Comparison of ENCODE assay signal across 8 cellular contexts in genomic region chr17:17236295-17237025, GRCh38. TPM values are rescaled to one million over a fixed set of nuclear protein-coding genes. Genes with fewer than 3 reads are reported as not detected.
A peak's percentile ranks its signal among the peaks of the same experiment; 100 is the strongest.
DNase-seq lines count a peak whose midpoint lies in the region; ATAC-seq, FAIRE-seq and TF ChIP-seq lines count a peak whose summit lies in the region.

No MANE protein-coding gene starts in this region.

- peak overlapping the region; percentile 98 for H3K4me3 ChIP-seq in OCI-LY1 (ENCODE audit: low read depth, low read length, poor library complexity, severe bottlenecking)
- peak overlapping the region; percentile 87 to 95 (median 91) for H3K4me3 ChIP-seq in HepG2 (replicated peaks in 1 of 3; ENCODE audit: insufficient read depth in 1 of 3, low read depth in 2 of 3, low read length in 3 of 3)

- H3K4me1 ChIP-seq in OCI-LY1 (ENCODE audit: insufficient read depth, low read length, severe bottlenecking) (peaks cover 26% of the 10 kb centered on the region), HepG2 (ENCODE audit: insufficient read depth, low read length) (peaks cover 54% of the 10 kb centered on the region)

- POLR2A ChIA-PET in HepG2 (lab: Yijun Ruan, JAX): interaction anchor here (0.7 to 2.8 kb wide), 8 partner anchors 17 to 204 kb away, joined by 3 to 12 read pairs (median 4); partner anchors contain the start of genes COPS3, MPRIP and PLD6

- H3K36me3 ChIP-seq in OCI-LY1 (ENCODE audit: insufficient read depth, low read length) (peaks cover 7% of the 10 kb centered on the region; the same call in 1 of the 2 replicates), HepG2 (replicated peaks in 1 of 2; ENCODE audit: control insufficient read depth in 1 of 2, insufficient read depth in 2 of 2, low read length in 2 of 2) (peaks cover 2 to 13% of the 10 kb centered on the region in 2 experiments)

- CTCF ChIA-PET in HepG2 (lab: Yijun Ruan, JAX; ENCODE audit: low intra/inter-chr PET ratio, low total read pairs): no interaction called here

- in situ Hi-C loops in HepG2 (cut with HindIII; ENCODE audit: extremely low pct_ligation_motif_present, low pct_unique_long_range_greater_than_20kb): no loop called here

- ATAC-seq in HG02588 (IDR thresholded peaks at IDR 0.05; ENCODE audit: unreplicated experiment): peak; percentile 11
- ATAC-seq in HepG2: peak; percentile 44

- no peak for TF ChIP-seq CTCF in OCI-LY1 (IDR thresholded peaks at IDR 0.05; ENCODE audit: low read length)
- no peak for TF ChIP-seq CTCF in HepG2 (CRISPR knock-in tag; IDR thresholded peaks at IDR 0.05)

- H4K20me1 ChIP-seq in OCI-LY1 (ENCODE audit: insufficient read depth, low read length) (no peaks in the 10 kb centered on the region), HepG2 (ENCODE audit: insufficient read depth, low read length) (no peaks in the 10 kb centered on the region)

- H3K9ac ChIP-seq in OCI-LY1 (ENCODE audit: low read length): peak overlapping the region; percentile 98
- peak overlapping the region; percentile 94 for H3K9ac ChIP-seq in HepG2 (ENCODE audit: insufficient read depth, low read depth, low read length)

- H3K27me3 ChIP-seq in OCI-LY1 (ENCODE audit: insufficient read depth, low read length): no peaks in the 10 kb centered on the region
- no peaks in the 10 kb centered on the region for H3K27me3 ChIP-seq in HepG2 (ENCODE audit: control insufficient read depth in 1 of 2, insufficient read depth in 2 of 2, low read length in 2 of 2)

- H3K27ac ChIP-seq in OCI-LY1 (ENCODE audit: low read depth, low read length, poor library complexity, severe bottlenecking): no peak overlapping the region
- peak overlapping the region; percentile 92 for H3K27ac ChIP-seq in HepG2 (ENCODE audit: extremely low read length, insufficient read depth, low read length)

- DNase-seq in GM03348 (ENCODE audit: low spot score) (peak; percentile 51), HepG2 (ENCODE audit: low spot score) (peak; percentile 50), superior temporal gyrus (ENCODE audit: extremely low spot score) (peak; percentile 45), mesenteric fat pad (ENCODE audit: low spot score) (no peak)
- DNase-seq in central memory CD4-positive, alpha-beta T cell: peak; percentile 2
- no peak for DNase-seq in stimulated activated CD4-positive, alpha-beta T cell treated with anti-CD3 and anti-CD28 coated beads, Interleukin-4, amount 100 ng/mL, for 1 hour

- TF ChIP-seq EP300 in HepG2 (IDR thresholded peaks at IDR 0.05; ENCODE audit: low read depth in 2 of 2, low read length in 2 of 2) (no peak), HepG2 (CRISPR knock-in tag; IDR thresholded peaks at IDR 0.05; ENCODE audit: borderline replicate concordance) (no peak)

- BruUV-seq in HepG2 (replicated peaks; lab: Mats Ljungman, UMichigan): TSS peak; percentile 88

- peak overlapping the region; percentile 100 for H3K4me2 ChIP-seq in OCI-LY1 (ENCODE audit: low read length)
- H3K4me2 ChIP-seq in HepG2 (ENCODE audit: low read depth, low read length): peak overlapping the region; percentile 88

- no peaks in the 10 kb centered on the region for H3K9me3 ChIP-seq in OCI-LY1 (ENCODE audit: low read length)
- H3K9me3 ChIP-seq in HepG2 (ENCODE audit: low read length): no peaks in the 10 kb centered on the region

- H2AFZ ChIP-seq in OCI-LY1 (ENCODE audit: low read length): no peak overlapping the region
- no peak overlapping the region for H2AFZ ChIP-seq in HepG2 (ENCODE audit: low read length)

- H3K79me2 ChIP-seq in OCI-LY1 (ENCODE audit: insufficient read depth, low read length) (peaks cover 18% of the 10 kb centered on the region; the same call in 1 of the 2 replicates), HepG2 (ENCODE audit: insufficient read depth, low read length) (peaks cover 28% of the 10 kb centered on the region)

- no peak; a peak in 1 of 4 replicates for TF ChIP-seq POLR2A in HepG2 (IDR thresholded peaks at IDR 0.05; ENCODE audit: insufficient read depth in 1 of 2, low read depth in 2 of 2, low read length in 2 of 2)

- no peaks in the 10 kb centered on the region for H3F3A ChIP-seq in OCI-LY1 (ENCODE audit: insufficient read depth, low read length)

- no peak for FAIRE-seq in HepG2 (lab: Jason Lieb, UNC)

- 0% methylated on average over 9 of the region's 31 CpGs for WGBS in HepG2 (ENCODE audit: low lambda C conversion rate)

- intact Hi-C loops in HepG2 (cut with micrococcal nuclease; ENCODE audit: unreplicated experiment): no loop called here

- no peaks in the 10 kb centered on the region for H3K9me2 ChIP-seq in OCI-LY1 (ENCODE audit: low read depth, low read length)

- TF ChIP-seq RAD21 in HepG2 (CRISPR knock-in tag; IDR thresholded peaks at IDR 0.05): no peak

RNA-seq across cellular contexts. Expression of gene FLCN, which starts 0.5 kb away (rescaled TPM):
- total RNA-seq in HepG2 (2016; rRNA removed; fragmentation: Illumina TruSeq; extraction: Trizol) (21.8 and 24.9 TPM in 2 replicates), mesenteric fat pad (40.0 TPM)
- total RNA-seq in HepG2 (2016; cell fraction: cytosol; rRNA removed; fragmentation: Illumina TruSeq; extraction: Trizol; ENCODE audit: low read depth): 6.3 and 6.9 TPM in 2 replicates
- 21.4 and 25.3 TPM in 2 replicates for total RNA-seq in HepG2 (2016; cell fraction: insoluble cytoplasmic fraction; rRNA removed; fragmentation: Illumina TruSeq; extraction: Trizol)
- 12.0 and 12.3 TPM in 2 replicates for total RNA-seq in HepG2 (2016; cell fraction: membrane; rRNA removed; fragmentation: Illumina TruSeq; extraction: Trizol)
- 19.9 and 26.2 TPM in 2 replicates for total RNA-seq in HepG2 (2016; cell fraction: nucleus; rRNA removed; fragmentation: Illumina TruSeq; extraction: Trizol)
- 16.6 and 20.2 TPM in 2 replicates for polyA plus RNA-seq in HepG2 (2011; rRNA removed)
- polyA plus RNA-seq in HepG2 (2011; cell fraction: cytosol; rRNA removed): 9.1 and 11.6 TPM in 2 replicates
- 35.9 and 37.1 TPM in 2 replicates for polyA plus RNA-seq in HepG2 (2011; cell fraction: nucleus; rRNA removed)
- 13.4 and 13.9 TPM in 2 replicates for polyA plus RNA-seq in HepG2 (2012)
- 1.3 and 1.9 TPM in 2 replicates for polyA plus RNA-seq in HepG2 (2016; cell fraction: cytosol; fragmentation: Illumina TruSeq; extraction: Trizol; ENCODE audit: low read depth)
- 12.1 and 14.3 TPM in 2 replicates for polyA plus RNA-seq in HepG2 (2016; cell fraction: insoluble cytoplasmic fraction; fragmentation: Illumina TruSeq; extraction: Trizol; ENCODE audit: low read depth)
- polyA plus RNA-seq in HepG2 (2016; cell fraction: membrane; fragmentation: Illumina TruSeq; extraction: Trizol; ENCODE audit: low read depth): 3.4 TPM in 2 replicates
- polyA plus RNA-seq in HepG2 (2016; cell fraction: nucleus; fragmentation: Illumina TruSeq; extraction: Trizol; ENCODE audit: insufficient read depth, low read depth): 41.6 and 44.8 TPM in 2 replicates
- polyA minus RNA-seq in HepG2 (2011; rRNA and poly(A)+ RNA removed; ENCODE audit: low replicate concordance): 28.0 and 42.8 TPM in 2 replicates
- 9.6 and 9.9 TPM in 2 replicates for polyA minus RNA-seq in HepG2 (2011; cell fraction: cytosol; rRNA and poly(A)+ RNA removed)
- polyA minus RNA-seq in HepG2 (2011; cell fraction: nucleus; rRNA and poly(A)+ RNA removed): 25.4 and 26.4 TPM in 2 replicates

RNA-seq across cellular contexts. Expression of gene PLD6, which starts 30.3 kb away (rescaled TPM):
- total RNA-seq in HepG2 (2016; rRNA removed; fragmentation: Illumina TruSeq; extraction: Trizol): 6.4 and 11.4 TPM in 2 replicates
- total RNA-seq in HepG2 (2016; cell fraction: cytosol; rRNA removed; fragmentation: Illumina TruSeq; extraction: Trizol; ENCODE audit: low read depth): 3.0 and 3.5 TPM in 2 replicates
- total RNA-seq in HepG2 (2016; cell fraction: insoluble cytoplasmic fraction; rRNA removed; fragmentation: Illumina TruSeq; extraction: Trizol): 5.8 and 11.8 TPM in 2 replicates
- 9.3 and 9.7 TPM in 2 replicates for total RNA-seq in HepG2 (2016; cell fraction: membrane; rRNA removed; fragmentation: Illumina TruSeq; extraction: Trizol)
- 10.6 and 11.8 TPM in 2 replicates for total RNA-seq in HepG2 (2016; cell fraction: nucleus; rRNA removed; fragmentation: Illumina TruSeq; extraction: Trizol)
- polyA plus RNA-seq in HepG2 (2011; rRNA removed): 4.8 and 5.2 TPM in 2 replicates
- polyA plus RNA-seq in HepG2 (2011; cell fraction: cytosol; rRNA removed): 4.0 and 4.1 TPM in 2 replicates
- 3.9 and 4.4 TPM in 2 replicates for polyA plus RNA-seq in HepG2 (2011; cell fraction: nucleus; rRNA removed)
- polyA plus RNA-seq in HepG2 (2012): 4.5 and 5.6 TPM in 2 replicates
- polyA plus RNA-seq in HepG2 (2016; cell fraction: cytosol; fragmentation: Illumina TruSeq; extraction: Trizol; ENCODE audit: low read depth): 1.8 and 2.0 TPM in 2 replicates
- 5.1 and 5.4 TPM in 2 replicates for polyA plus RNA-seq in HepG2 (2016; cell fraction: insoluble cytoplasmic fraction; fragmentation: Illumina TruSeq; extraction: Trizol; ENCODE audit: low read depth)
- polyA plus RNA-seq in HepG2 (2016; cell fraction: membrane; fragmentation: Illumina TruSeq; extraction: Trizol; ENCODE audit: low read depth): 3.9 and 4.0 TPM in 2 replicates
- polyA plus RNA-seq in HepG2 (2016; cell fraction: nucleus; fragmentation: Illumina TruSeq; extraction: Trizol; ENCODE audit: insufficient read depth, low read depth): 17.5 and 18.2 TPM in 2 replicates
- 7.8 TPM in 2 replicates for polyA minus RNA-seq in HepG2 (2011; rRNA and poly(A)+ RNA removed; ENCODE audit: low replicate concordance)
- polyA minus RNA-seq in HepG2 (2011; cell fraction: cytosol; rRNA and poly(A)+ RNA removed): 3.1 and 3.6 TPM in 2 replicates
- polyA minus RNA-seq in HepG2 (2011; cell fraction: nucleus; rRNA and poly(A)+ RNA removed): 4.5 and 6.3 TPM in 2 replicates
- 12.4 TPM for total RNA-seq in mesenteric fat pad

RNA-seq across cellular contexts. Expression of gene COPS3, which starts 44.6 kb away (rescaled TPM):
- 103 and 143 TPM in 2 replicates for total RNA-seq in HepG2 (2016; rRNA removed; fragmentation: Illumina TruSeq; extraction: Trizol)
- total RNA-seq in HepG2 (2016; cell fraction: cytosol; rRNA removed; fragmentation: Illumina TruSeq; extraction: Trizol; ENCODE audit: low read depth): 86.6 and 90.0 TPM in 2 replicates
- total RNA-seq in HepG2 (2016; cell fraction: insoluble cytoplasmic fraction; rRNA removed; fragmentation: Illumina TruSeq; extraction: Trizol): 106 and 142 TPM in 2 replicates
- 113 and 114 TPM in 2 replicates for total RNA-seq in HepG2 (2016; cell fraction: membrane; rRNA removed; fragmentation: Illumina TruSeq; extraction: Trizol)
- 38.3 and 49.0 TPM in 2 replicates for total RNA-seq in HepG2 (2016; cell fraction: nucleus; rRNA removed; fragmentation: Illumina TruSeq; extraction: Trizol)
- 34.1 and 46.3 TPM in 2 replicates for polyA plus RNA-seq in HepG2 (2011; rRNA removed)
- polyA plus RNA-seq in HepG2 (2011; cell fraction: cytosol; rRNA removed): 32.8 and 38.8 TPM in 2 replicates
- 17.3 and 22.4 TPM in 2 replicates for polyA plus RNA-seq in HepG2 (2011; cell fraction: nucleus; rRNA removed)
- 40.8 and 44.7 TPM in 2 replicates for polyA plus RNA-seq in HepG2 (2012)
- 70.5 and 78.2 TPM in 2 replicates for polyA plus RNA-seq in HepG2 (2016; cell fraction: cytosol; fragmentation: Illumina TruSeq; extraction: Trizol; ENCODE audit: low read depth)
- 115 TPM in 2 replicates for polyA plus RNA-seq in HepG2 (2016; cell fraction: insoluble cytoplasmic fraction; fragmentation: Illumina TruSeq; extraction: Trizol; ENCODE audit: low read depth)
- polyA plus RNA-seq in HepG2 (2016; cell fraction: membrane; fragmentation: Illumina TruSeq; extraction: Trizol; ENCODE audit: low read depth): 74.5 and 76.2 TPM in 2 replicates
- 51.6 and 59.0 TPM in 2 replicates for polyA plus RNA-seq in HepG2 (2016; cell fraction: nucleus; fragmentation: Illumina TruSeq; extraction: Trizol; ENCODE audit: insufficient read depth, low read depth)
- polyA minus RNA-seq in HepG2 (2011; rRNA and poly(A)+ RNA removed; ENCODE audit: low replicate concordance): 37.5 and 148 TPM in 2 replicates
- polyA minus RNA-seq in HepG2 (2011; cell fraction: cytosol; rRNA and poly(A)+ RNA removed): 27.9 and 30.0 TPM in 2 replicates
- 26.8 and 31.8 TPM in 2 replicates for polyA minus RNA-seq in HepG2 (2011; cell fraction: nucleus; rRNA and poly(A)+ RNA removed)
- 47.5 TPM for total RNA-seq in mesenteric fat pad

Comparison
In these comparisons a context has a peak if more than half of its experiments do, and no peak if none do; other contexts are left out.
1. DNase-seq: peak in GM03348 (single experiment), central memory CD4-positive, alpha-beta T cell (single experiment), HepG2 (single experiment) and superior temporal gyrus (single experiment); none in mesenteric fat pad (single experiment) and stimulated activated CD4-positive, alpha-beta T cell treated with anti-CD3 and anti-CD28 coated beads, Interleukin-4, amount 100 ng/mL, for 1 hour (single experiment).